Comparison of ENCODE assay signal across 23 cellular contexts in the genomic region with DNA sequence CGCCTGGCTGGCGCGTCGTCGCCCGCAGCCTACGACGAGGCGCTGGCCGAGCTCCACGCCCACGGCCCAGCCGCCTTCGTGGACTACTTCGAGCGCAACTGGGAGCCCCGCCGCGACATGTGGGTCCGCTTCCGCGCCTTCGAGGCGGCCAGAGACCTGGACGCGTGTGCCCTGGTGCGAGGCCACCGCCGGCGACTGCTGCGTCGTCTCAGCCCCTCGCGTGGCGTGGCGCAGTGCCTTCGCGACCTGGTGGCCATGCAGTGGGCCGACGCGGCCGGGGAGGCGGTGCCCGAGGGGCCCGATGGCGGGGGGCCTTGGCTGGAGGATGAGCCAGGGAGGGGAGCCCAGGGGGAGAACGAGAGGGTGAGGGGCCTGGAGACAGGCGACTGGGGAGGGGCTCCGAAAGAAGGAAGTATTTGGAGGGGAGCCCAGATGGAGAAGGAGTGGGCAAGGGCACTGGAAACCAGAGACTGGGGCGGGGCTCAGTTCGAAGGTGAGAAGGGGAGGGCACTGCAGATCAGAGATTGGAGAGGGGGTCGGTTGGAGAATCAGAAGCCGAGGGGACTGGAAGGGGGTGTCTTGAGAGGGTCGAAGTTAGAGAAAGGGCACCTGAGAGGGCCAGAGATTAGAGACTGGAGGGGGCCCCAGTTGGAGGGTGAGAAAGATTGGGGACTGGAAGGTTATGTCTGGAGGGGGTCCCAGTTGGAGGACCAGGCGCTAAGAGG.
"Had no signal": no experiment of that assay in that cellular context is flagged by ENCODE, and none has a peak within 500 bp of the region (broad histone marks: within the 10 kb centered on the region; RNA-seq: fewer than 3 reads in every experiment).

No MANE protein-coding gene starts in this region.

- H3K4me1 ChIP-seq: breast epithelium had no signal

- H3K9me3 ChIP-seq: breast epithelium, right atrium auricular region, tibial nerve had no signal

- H3K4me1 Mint-ChIP-seq: activated CD4-positive, alpha-beta T cell treated with anti-CD3 and anti-CD28 coated beads, Interleukin-2, amount 10 ng/mL, durations not matched to agents 7 days and 5 days had no signal

- H3K4me3 Mint-ChIP-seq: activated CD4-positive, alpha-beta memory T cell treated with anti-CD3 and anti-CD28 coated beads, Interleukin-2, amount 10 ng/mL, durations not matched to agents 7 days and 5 days; activated CD4-positive, alpha-beta T cell treated with anti-CD3 and anti-CD28 coated beads, Interleukin-2, amount 10 ng/mL, durations not matched to agents 7 days and 5 days; activated T-cell treated with anti-CD3 and anti-CD28 coated beads, Interleukin-2, amount 50 U/mL, for 72 hours; mesothelial cell of epicardium had no signal

- ATAC-seq: activated T-cell treated with anti-CD3 and anti-CD28 coated beads, Interleukin-2, amount 50 U/mL, for 72 hours; naive thymus-derived CD8-positive, alpha-beta T cell had no signal

- H3K9me3 Mint-ChIP-seq: activated CD4-positive, alpha-beta memory T cell treated with anti-CD3 and anti-CD28 coated beads, Interleukin-2, amount 10 ng/mL, durations not matched to agents 7 days and 5 days; activated CD4-positive, alpha-beta T cell treated with anti-CD3 and anti-CD28 coated beads, Interleukin-2, amount 10 ng/mL, durations not matched to agents 7 days and 5 days; activated T-cell treated with anti-CD3 and anti-CD28 coated beads, Interleukin-2, amount 50 U/mL, for 72 hours; mesothelial cell of epicardium; naive thymus-derived CD8-positive, alpha-beta T cell had no signal

- H3K4me3 ChIP-seq: breast epithelium, right atrium auricular region, tibial nerve had no signal

- H3K27me3 Mint-ChIP-seq: activated CD4-positive, alpha-beta memory T cell treated with anti-CD3 and anti-CD28 coated beads, Interleukin-2, amount 10 ng/mL, durations not matched to agents 7 days and 5 days; activated CD4-positive, alpha-beta T cell treated with anti-CD3 and anti-CD28 coated beads, Interleukin-2, amount 10 ng/mL, durations not matched to agents 7 days and 5 days had no signal

- DNase-seq: activated CD4-positive, alpha-beta memory T cell treated with anti-CD3 and anti-CD28 coated beads, Interleukin-2, amount 10 ng/mL, durations not matched to agents 7 days and 5 days; activated CD4-positive, alpha-beta T cell treated with anti-CD3 and anti-CD28 coated beads for 1 hour; activated CD4-positive, alpha-beta T cell treated with anti-CD3 and anti-CD28 coated beads, Interleukin-2, amount 10 ng/mL, durations not matched to agents 7 days and 5 days; activated effector memory CD4-positive, alpha-beta T cell treated with Interleukin-2 at 50 U/mL for 16 hours; activated naive CD4-positive, alpha-beta T cell treated with Interleukin-2 at 50 U/mL for 16 hours; activated T-cell treated with anti-CD3 and anti-CD28 coated beads, Interleukin-2, amount 50 U/mL, for 72 hours; amygdala; central memory CD4-positive, alpha-beta T cell; dermis blood vessel endothelial cell; effector CD4-positive, alpha-beta T cell; glutamatergic neuron; left cardiac atrium; left ventricle myocardium superior; mammary epithelial cell; naive thymus-derived CD8-positive, alpha-beta T cell; stimulated activated CD4-positive, alpha-beta T cell treated with anti-CD3 and anti-CD28 coated beads, Interleukin-15, amount 100 ng/mL, for 24 hours; stimulated activated CD4-positive, alpha-beta T cell treated with anti-CD3 and anti-CD28 coated beads, Interleukin-2, amount 100 ng/mL, for 24 hours; stimulated activated naive CD4-positive, alpha-beta T cell treated with Interleukin-2 at 50 U/mL for 16 hours had no signal

- H3K27ac Mint-ChIP-seq: activated CD4-positive, alpha-beta memory T cell treated with anti-CD3 and anti-CD28 coated beads, Interleukin-2, amount 10 ng/mL, durations not matched to agents 7 days and 5 days; activated CD4-positive, alpha-beta T cell treated with anti-CD3 and anti-CD28 coated beads, Interleukin-2, amount 10 ng/mL, durations not matched to agents 7 days and 5 days; activated T-cell treated with anti-CD3 and anti-CD28 coated beads, Interleukin-2, amount 50 U/mL, for 72 hours had no signal

- H3K27ac ChIP-seq: breast epithelium, right atrium auricular region, tibial nerve, VCaP had no signal

- H3K36me3 ChIP-seq: breast epithelium, right atrium auricular region had no signal
